Comparison of ENCODE assay signal across 10 cellular contexts in genomic region chr14:89443002-89443660, GRCh38. TPM values are rescaled to one million over a fixed set of nuclear protein-coding genes. Genes with fewer than 3 reads are reported as not detected.
DNase-seq lines count a peak whose midpoint lies in the region; ATAC-seq and TF ChIP-seq lines count a peak whose summit lies in the region.
"Had no signal": no experiment of that assay in that cellular context is flagged by ENCODE, and none has a peak within 500 bp of the region (broad histone marks: within the 10 kb centered on the region; RNA-seq: fewer than 3 reads in every experiment).

No MANE protein-coding gene starts in this region.

- peaks cover 79% of the 10 kb centered on the region for H3K4me1 Mint-ChIP-seq in CD4-positive, alpha-beta T cell (ENCODE audit: low read depth)
- peaks cover 29% of the 10 kb centered on the region for H3K4me1 Mint-ChIP-seq in endodermal cell

- in situ Hi-C loops in IMR-90 (cut with MboI; ENCODE audit: low sequenced_read_pairs), result no loop called here
- in situ Hi-C loops in GM13976 (cut with MboI; ENCODE audit: low sequenced_read_pairs, unreplicated experiment), result no loop called here

- intact Hi-C loops in CD4-positive, alpha-beta T cell (cut with DNase I, micrococcal nuclease), result no loop called here
- intact Hi-C loops in IMR-90 (cut with micrococcal nuclease), result no loop called here

- no peaks in the 10 kb centered on the region for H3K27me3 Mint-ChIP-seq in CD4-positive, alpha-beta T cell
- no peaks in the 10 kb centered on the region for H3K27me3 Mint-ChIP-seq in endodermal cell (ENCODE audit: insufficient read depth)

- H4K91ac ChIP-seq in IMR-90 (ENCODE audit: insufficient read depth, low read depth, low read length), result peak overlapping the region; percentile 60

- H3K23ac ChIP-seq in IMR-90 (ENCODE audit: low read depth, low read length) (no peak overlapping the region; the same call in 1 of the 2 replicates), mesendoderm (ENCODE audit: low read length) (no peak overlapping the region)

- H3K4ac ChIP-seq in IMR-90 (ENCODE audit: low read depth, low read length) (peak overlapping the region; percentile 59), mesendoderm (ENCODE audit: low read depth, low read length) (peak overlapping the region; percentile 88)

- peak overlapping the region; percentile 35; the same call in 2 of the 3 replicates for H2BK15ac ChIP-seq in IMR-90 (ENCODE audit: low read depth, low read length)
- H2BK15ac ChIP-seq in mesendoderm (replicated peaks; ENCODE audit: low read depth), result no peak overlapping the region

- POLR2A ChIA-PET in CD4-positive, alpha-beta T cell (lab: Charles Lee), result interaction anchor here (0.9 kb wide), 1 partner anchor 13 kb away, joined by 3 read pairs; no protein-coding TSS in a partner anchor
- POLR2A ChIA-PET in IMR-90 (lab: Charles Lee; ENCODE audit: unreplicated experiment), result interaction anchor here (0.6 kb wide), 1 partner anchor 306 kb away, joined by 3 read pairs; no protein-coding TSS in a partner anchor

- H3K9ac ChIP-seq in IMR-90 (ENCODE audit: low read depth, low read length), result 0 out of 2 replicates have a peak overlapping the region, but pooled peaks have one; percentile 13
- H3K9ac ChIP-seq in mesendoderm (ENCODE audit: low read length), result no peak overlapping the region
- H3K9ac ChIP-seq in endodermal cell (ENCODE audit: extremely low read depth, low read length, poor library complexity, severe bottlenecking), result no peak overlapping the region

- H3K4me3 ChIP-seq in IMR-90 (ENCODE audit: insufficient read depth, low read depth, low read length) (no peak overlapping the region), mesendoderm (ENCODE audit: low read length) (no peak overlapping the region), endodermal cell (ENCODE audit: low read length) (no peak overlapping the region)
- H3K4me3 ChIP-seq: heart right ventricle had no signal

- no TSS peak for BruUV-seq in IMR-90 (replicated peaks; lab: Mats Ljungman, UMichigan)

- no peak for TF ChIP-seq RAD21 in IMR-90 (IDR thresholded peaks at IDR 0.05; ENCODE audit: low read length)

- H3K79me2 ChIP-seq in mesendoderm (ENCODE audit: control insufficient read depth, insufficient read depth, low read length), result no peaks in the 10 kb centered on the region

- H3K4me2 ChIP-seq in IMR-90 (ENCODE audit: low read depth, low read length) (peak overlapping the region; percentile 65; the same call in 1 of the 2 replicates), mesendoderm (ENCODE audit: low read length) (no peak overlapping the region)

- peak overlapping the region; percentile 84 for H3K27ac Mint-ChIP-seq in CD4-positive, alpha-beta T cell
- H3K27ac Mint-ChIP-seq in endodermal cell, result no peak overlapping the region

- H3K27me3 ChIP-seq in CD4-positive, alpha-beta T cell (ENCODE audit: control insufficient read depth, insufficient read depth, low read length), result no peaks in the 10 kb centered on the region
- H3K27me3 ChIP-seq in IMR-90 (ENCODE audit: control insufficient read depth, insufficient read depth, low read length) (no peaks in the 10 kb centered on the region), mesendoderm (ENCODE audit: insufficient read depth, low read length, poor library complexity) (no peaks in the 10 kb centered on the region), endodermal cell (ENCODE audit: control insufficient read depth, insufficient read depth, low read length, poor library complexity, severe bottlenecking) (no peaks in the 10 kb centered on the region)
- H3K27me3 ChIP-seq: heart right ventricle had no signal

- 0% methylated on average over 1 of the region's 3 CpGs; no CpG with 5 or more reads in 1 of the 2 experiments for WGBS in IMR-90 (ENCODE audit: extremely low coverage in 2 of 2, insufficient read length in 1 of 2), 2 experiments
- no CpG with 5 or more reads among the region's 3 CpGs for WGBS in mesendoderm (ENCODE audit: extremely low coverage, insufficient coverage, low lambda C conversion rate)
- WGBS in endodermal cell (ENCODE audit: insufficient coverage in 1 of 2, insufficient read length in 1 of 2), 2 experiments, result 39 to 44% methylated on average over 3 of the region's 3 CpGs

- no peaks in the 10 kb centered on the region for H4K20me1 ChIP-seq in IMR-90 (ENCODE audit: insufficient read depth, low read length)

- H3K79me1 ChIP-seq in IMR-90 (ENCODE audit: low read depth in 1 of 2, low read length in 2 of 2) (peaks cover 24 to 34% of the 10 kb centered on the region in 2 experiments; a peak in 3 of 4 replicates), mesendoderm (ENCODE audit: low read length) (peaks cover 1% of the 10 kb centered on the region)

- peaks cover 14% of the 10 kb centered on the region for H3K9me1 ChIP-seq in IMR-90 (ENCODE audit: insufficient read depth, low read length)

- no peaks in the 10 kb centered on the region for H3K9me3 Mint-ChIP-seq in CD4-positive, alpha-beta T cell
- H3K9me3 Mint-ChIP-seq in endodermal cell, result no peaks in the 10 kb centered on the region

- no peaks in the 10 kb centered on the region for H3K9me3 ChIP-seq in CD4-positive, alpha-beta T cell (ENCODE audit: control insufficient read depth, low read length)
- H3K9me3 ChIP-seq in IMR-90 (ENCODE audit: control insufficient read depth, insufficient read depth, low read length) (no peaks in the 10 kb centered on the region), endodermal cell (ENCODE audit: control insufficient read depth, low read length) (no peaks in the 10 kb centered on the region)
- H3K9me3 ChIP-seq: heart right ventricle had no signal

- dilution Hi-C loops in IMR-90 (cut with HindIII; ENCODE audit: low sequenced_read_pairs, unreplicated experiment), result no loop called here

- CTCF ChIA-PET in CD4-positive, alpha-beta T cell (lab: Charles Lee), result interaction anchor here (0.8 to 1.4 kb wide), 2 partner anchors 78 to 169 kb away, joined by 3 read pairs; no protein-coding TSS in a partner anchor
- CTCF ChIA-PET in IMR-90 (lab: Yijun Ruan, JAX), result interaction anchor here (0.8 kb wide), 1 partner anchor 405 kb away, joined by 3 read pairs; no protein-coding TSS in a partner anchor

- TF ChIP-seq CTCF in CD4-positive, alpha-beta T cell (IDR thresholded peaks at IDR 0.05), result no peak
- TF ChIP-seq CTCF in IMR-90 (conservative IDR thresholded peaks at IDR 0.05; ENCODE audit: low read depth, low read length), result no peak
- TF ChIP-seq CTCF in endodermal cell (conservative IDR thresholded peaks at IDR 0.05), result no peak
- TF ChIP-seq CTCF in GM13976 (IDR thresholded peaks at IDR 0.05; ENCODE audit: borderline replicate concordance, control extremely low read depth, extremely low read depth, insufficient read depth, missing control alignments), result no peak

- H3K14ac ChIP-seq in IMR-90 (replicated peaks; ENCODE audit: low read depth, low read length), result peak overlapping the region; percentile 35

- H3K18ac ChIP-seq in IMR-90 (ENCODE audit: low read depth, low read length), result peak overlapping the region; percentile 36; the same call in 1 of the 2 replicates
- H3K18ac ChIP-seq in mesendoderm (ENCODE audit: low read length), result peak overlapping the region; percentile 82

- no peaks in the 10 kb centered on the region for H3K36me3 ChIP-seq in IMR-90 (ENCODE audit: control insufficient read depth, insufficient read depth, low read length)
- no peaks in the 10 kb centered on the region for H3K36me3 ChIP-seq in mesendoderm (ENCODE audit: control insufficient read depth, insufficient read depth, low read length)
- H3K36me3 ChIP-seq in endodermal cell (ENCODE audit: control insufficient read depth, insufficient read depth, low read length), result no peaks in the 10 kb centered on the region
- H3K36me3 ChIP-seq: heart right ventricle had no signal

- no peak overlapping the region for H3K56ac ChIP-seq in IMR-90 (ENCODE audit: extremely low read depth, insufficient read depth, low read length)
- no peak overlapping the region for H3K56ac ChIP-seq in mesendoderm (ENCODE audit: low read length)

- H3K4me1 ChIP-seq in IMR-90 (ENCODE audit: control insufficient read depth, insufficient read depth, low read length) (peaks cover 14% of the 10 kb centered on the region), mesendoderm (ENCODE audit: control insufficient read depth, low read depth, low read length) (peaks cover 12% of the 10 kb centered on the region), endodermal cell (ENCODE audit: control insufficient read depth, insufficient read depth, low read length) (peaks cover 11% of the 10 kb centered on the region)

- peak overlapping the region; percentile 87; the same call in 1 of the 2 replicates for H2AK5ac ChIP-seq in IMR-90 (ENCODE audit: low read depth, low read length)
- H2AK5ac ChIP-seq in mesendoderm (ENCODE audit: low read length), result no peak overlapping the region

- no peak overlapping the region for H3K27ac ChIP-seq in CD4-positive, alpha-beta T cell (ENCODE audit: low read depth, low read length)
- H3K27ac ChIP-seq in IMR-90 (ENCODE audit: insufficient read depth, low read length) (peak overlapping the region; percentile 37), mesendoderm (ENCODE audit: low read depth, low read length) (peak overlapping the region; percentile 77), endodermal cell (ENCODE audit: low read depth, low read length) (no peak overlapping the region)

- H2AK9ac ChIP-seq in IMR-90 (replicated peaks; ENCODE audit: low read depth, low read length, poor library complexity), result no peak overlapping the region

- H2BK20ac ChIP-seq in IMR-90 (ENCODE audit: low read depth, low read length), result peak overlapping the region; percentile 75

- no peak for TF ChIP-seq POLR2A in IMR-90 (IDR thresholded peaks at IDR 0.05; ENCODE audit: low read depth, low read length)

- ATAC-seq in CD4-positive, alpha-beta T cell (ENCODE audit: poor library complexity), result no peak
- peak; percentile 65 for ATAC-seq in IMR-90 (ENCODE audit: low read depth)
- ATAC-seq in GM18873 (IDR thresholded peaks at IDR 0.05; ENCODE audit: low FRiP score, unreplicated experiment), result no peak
- ATAC-seq in HG02678 (IDR thresholded peaks at IDR 0.05; ENCODE audit: unreplicated experiment), result no peak

- H2BK5ac ChIP-seq in IMR-90 (ENCODE audit: low read depth, low read length, poor library complexity, severe bottlenecking) (peak overlapping the region; percentile 58), mesendoderm (ENCODE audit: low read length) (no peak overlapping the region)

- no peak for DNase-seq in CD4-positive, alpha-beta T cell
- peak; percentile 66 for DNase-seq in IMR-90
- DNase-seq in astrocyte of the hippocampus (ENCODE audit: low read depth, low spot score), result peak; percentile 47
- DNase-seq in mesendoderm, result peak; percentile 72
- DNase-seq in endodermal cell, result no peak
- no peak for DNase-seq in GM13976 (ENCODE audit: low spot score)
- DNase-seq: heart right ventricle, NCI-H187 had no signal

- H2AFZ ChIP-seq in IMR-90 (replicated peaks; ENCODE audit: low read length, poor library complexity), result no peak overlapping the region

- H4K5ac ChIP-seq in IMR-90 (ENCODE audit: low read depth, low read length), result peak overlapping the region; percentile 27; the same call in 1 of the 2 replicates
- H4K5ac ChIP-seq in mesendoderm (ENCODE audit: low read length), result no peak overlapping the region

- H4K8ac ChIP-seq in IMR-90 (ENCODE audit: low read depth in 2 of 2, low read length in 2 of 2) (peak overlapping the region; percentile 51 to 58; a peak in 2 of 4 replicates), mesendoderm (ENCODE audit: low read depth, low read length) (no peak overlapping the region)

- peaks cover 16% of the 10 kb centered on the region for H3K36me3 Mint-ChIP-seq in CD4-positive, alpha-beta T cell (ENCODE audit: low read depth)
- H3K36me3 Mint-ChIP-seq in endodermal cell (ENCODE audit: low read depth), result no peaks in the 10 kb centered on the region

- peak overlapping the region; percentile 56 for H3K4me3 Mint-ChIP-seq in CD4-positive, alpha-beta T cell
- H3K4me3 Mint-ChIP-seq in endodermal cell, result no peak overlapping the region

- H2BK120ac ChIP-seq in IMR-90 (ENCODE audit: low read depth, low read length) (peak overlapping the region; percentile 52), mesendoderm (ENCODE audit: low read depth, low read length) (peak overlapping the region; percentile 35)

RNA-seq across cellular contexts. Expression of gene FOXN3, which starts 26.1 kb away (rescaled TPM):
- 100 to 1,000 TPM; 124 to 127 TPM for total RNA-seq in CD4-positive, alpha-beta T cell
- total RNA-seq in IMR-90 (2012; rRNA removed), result 32.5 and 33.7 TPM in 2 replicates
- 22.6 and 23.5 TPM in 2 replicates for polyA plus RNA-seq in IMR-90 (2012; rRNA removed)
- polyA plus RNA-seq in IMR-90 (2012; cell fraction: cytosol; rRNA removed), result 13.7 and 16.8 TPM in 2 replicates
- polyA plus RNA-seq in IMR-90 (2012; cell fraction: nucleus; rRNA removed; ENCODE audit: low replicate concordance), result 13.3 and 17.3 TPM in 2 replicates
- 45.2 TPM for polyA plus RNA-seq in mesendoderm (2013, experiment 1 of 2)
- 47.9 TPM for polyA plus RNA-seq in mesendoderm (2013, experiment 2 of 2)
- total RNA-seq in endodermal cell, result 10 to 100 TPM; 61.2 to 84.1 TPM
- 44.3 TPM for polyA plus RNA-seq in endodermal cell (2013, experiment 1 of 2)
- polyA plus RNA-seq in endodermal cell (2013, experiment 2 of 2), result 37.3 TPM

Comparison
In these comparisons a context has a peak if more than half of its experiments do, and no peak if none do; other contexts are left out.
1. DNase-seq: peak in IMR-90 (single experiment), astrocyte of the hippocampus (single experiment) and mesendoderm (single experiment); none in CD4-positive, alpha-beta T cell (0 of 10), endodermal cell (single experiment) and GM13976 (single experiment).
2. H3K27ac ChIP-seq: peak in IMR-90 (single experiment) and mesendoderm (single experiment); none in CD4-positive, alpha-beta T cell (single experiment) and endodermal cell (single experiment).